ENCODE assay signal across 22 cellular contexts in genomic region chr1:176032040-176032645, GRCh38.
DNase-seq lines count a peak whose midpoint lies in the region; ATAC-seq, FAIRE-seq and TF ChIP-seq lines count a peak whose summit lies in the region.
"Had no signal": no experiment of that assay in that cellular context is flagged by ENCODE, and none has a peak within 500 bp of the region (broad histone marks: within the 10 kb centered on the region; RNA-seq: fewer than 3 reads in every experiment).

No MANE protein-coding gene starts in this region.

- peak overlapping the region; percentile 61 for H3K27ac Mint-ChIP-seq in MCF 10A (ENCODE audit: low read depth, unreplicated experiment)

- H3K27me3 Mint-ChIP-seq in MCF 10A (ENCODE audit: insufficient read depth, unreplicated experiment): no peaks in the 10 kb centered on the region

- no peaks in the 10 kb centered on the region for H3K36me3 ChIP-seq in breast epithelium
- H3K36me3 ChIP-seq in RWPE2 (ENCODE audit: low read depth): peaks cover 8% of the 10 kb centered on the region
- peaks cover 53% of the 10 kb centered on the region for H3K36me3 ChIP-seq in neutrophil
- H3K36me3 ChIP-seq: BE2C had no signal

- POLR2A ChIA-PET in MCF 10A (lab: Yijun Ruan, JAX): interaction anchor here (0.6 to 1.1 kb wide), 2 partner anchors 11 to 14 kb away, joined by 3 to 6 read pairs; no protein-coding TSS in a partner anchor

- no peak overlapping the region for H3K4me3 Mint-ChIP-seq in MCF 10A (ENCODE audit: unreplicated experiment)

- CTCF ChIA-PET in MCF 10A (lab: Yijun Ruan, JAX): interaction anchor here (0.6 to 1.3 kb wide), 4 partner anchors 12 to 668 kb away, joined by 3 to 5 read pairs (median 4); no protein-coding TSS in a partner anchor

- peaks cover 23% of the 10 kb centered on the region for H3K36me3 Mint-ChIP-seq in MCF 10A (ENCODE audit: insufficient read depth, unreplicated experiment)

- H3K27ac ChIP-seq in breast epithelium: no peak overlapping the region
- H3K27ac ChIP-seq in RWPE2 (ENCODE audit: poor library complexity, severe bottlenecking): peak overlapping the region; percentile 74
- peak overlapping the region; percentile 29 for H3K27ac ChIP-seq in neutrophil
- H3K27ac ChIP-seq: KMS-11 had no signal

- H3K4me3 ChIP-seq in breast epithelium: no peak overlapping the region
- no peak overlapping the region for H3K4me3 ChIP-seq in RWPE2 (ENCODE audit: severe bottlenecking)
- H3K4me3 ChIP-seq in neutrophil (ENCODE audit: low read depth in 1 of 2, low read length in 1 of 2): no peak overlapping the region

- no peak for DNase-seq in MCF 10A (ENCODE audit: unreplicated experiment)
- no peak for DNase-seq in breast epithelium (ENCODE audit: low spot score in 2 of 2)
- no peak for DNase-seq in RWPE2 (ENCODE audit: low spot score)
- peak; percentile 8 for DNase-seq in cerebellar cortex (ENCODE audit: low spot score)
- no peak for DNase-seq in islet precursor cell
- no peak for DNase-seq in H54 (ENCODE audit: insufficient read length, low spot score)
- no peak for DNase-seq in NCI-H1417 treated with DMSO at 0.1 percent for 48 hours (lab: John Stamatoyannopoulos, UW)
- DNase-seq: BE2C, DMS53, EL, GF-D8, H7, MV-4-11, NCI-H1694 treated with DMSO at 0.1 percent for 48 hours, NCI-H446, NCI-H526, Right ventricle myocardium superior, SW 1271 had no signal

- FAIRE-seq in H54 (lab: Jason Lieb, UNC): no peak
- FAIRE-seq: A204.1, HepG2 had no signal

- no peaks in the 10 kb centered on the region for H3K9me3 Mint-ChIP-seq in MCF 10A (ENCODE audit: unreplicated experiment)

- no peak for ATAC-seq in RWPE2 (ENCODE audit: low read depth)
- ATAC-seq: HepG2 had no signal

- H3K4me1 ChIP-seq in breast epithelium (no peaks in the 10 kb centered on the region), RWPE2 (ENCODE audit: insufficient read depth, poor library complexity, severe bottlenecking) (peaks cover 27% of the 10 kb centered on the region), neutrophil (ENCODE audit: control insufficient read depth in 1 of 2, insufficient read depth in 1 of 2, low read depth in 1 of 2, low read length in 1 of 2) (no peaks in the 10 kb centered on the region)

- intact Hi-C loops in MCF 10A (cut with micrococcal nuclease) (no loop called here), breast epithelium (cut with DNase I; ENCODE audit: low total_unique reads) (no loop called here)

- TF ChIP-seq CTCF in MCF 10A (IDR thresholded peaks at IDR 0.05; ENCODE audit: unreplicated experiment) (no peak), breast epithelium (IDR thresholded peaks at IDR 0.05) (no peak), RWPE2 (IDR thresholded peaks at IDR 0.05; ENCODE audit: poor library complexity, severe bottlenecking) (no peak), neutrophil (IDR thresholded peaks at IDR 0.05) (no peak)

- H3K4me1 Mint-ChIP-seq in MCF 10A (ENCODE audit: insufficient read depth, unreplicated experiment): peaks cover 22% of the 10 kb centered on the region

- H3K9me3 ChIP-seq in breast epithelium (no peaks in the 10 kb centered on the region), RWPE2 (ENCODE audit: severe bottlenecking) (no peaks in the 10 kb centered on the region), neutrophil (no peaks in the 10 kb centered on the region)
- H3K9me3 ChIP-seq: BE2C had no signal

- no TSS peak for BruUV-seq in MCF 10A (replicated peaks; lab: Mats Ljungman, UMichigan)

- H3K27me3 ChIP-seq in breast epithelium: no peaks in the 10 kb centered on the region
- no peaks in the 10 kb centered on the region for H3K27me3 ChIP-seq in RWPE2 (ENCODE audit: insufficient read depth, poor library complexity, severe bottlenecking)
- no peaks in the 10 kb centered on the region for H3K27me3 ChIP-seq in neutrophil
- H3K27me3 ChIP-seq: BE2C had no signal

- TF ChIP-seq POLR2A in breast epithelium (IDR thresholded peaks at IDR 0.05) (no peak), H54 (IDR thresholded peaks at IDR 0.05; ENCODE audit: low read depth, low read length) (no peak)

Comparison
In these comparisons a context has a peak if more than half of its experiments do, and no peak if none do; other contexts are left out.
1. H3K27ac ChIP-seq: peak in RWPE2 (single experiment) and neutrophil (single experiment); none in breast epithelium (0 of 2).